9 cellular contexts compared by ENCODE assay signal in the genomic region with DNA sequence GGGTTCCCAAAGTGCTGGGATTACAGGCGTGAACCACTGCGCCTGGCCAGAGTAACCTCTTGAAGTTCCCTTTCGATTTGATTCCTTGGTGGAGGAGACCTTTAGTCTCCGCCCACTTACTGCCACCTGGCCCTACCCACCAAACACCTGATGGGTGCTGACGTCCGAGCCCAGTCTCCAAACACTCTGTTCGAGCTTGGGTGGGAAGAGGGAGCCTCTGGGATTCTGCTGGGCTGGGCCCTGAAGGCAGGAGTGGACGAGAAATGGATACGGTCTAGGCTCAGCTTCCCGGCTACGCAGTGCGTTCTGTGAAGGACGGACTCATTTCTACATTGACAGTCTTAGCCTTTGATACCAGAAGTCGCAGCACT.
DNase-seq lines count a peak whose midpoint lies in the region; TF ChIP-seq lines count a peak whose summit lies in the region.
"Had no signal": no experiment of that assay in that cellular context is flagged by ENCODE, and none has a peak within 500 bp of the region (broad histone marks: within the 10 kb centered on the region; RNA-seq: fewer than 3 reads in every experiment).

No MANE protein-coding gene starts in this region.

- peaks cover 23% of the 10 kb centered on the region for H3K4me1 ChIP-seq in KMS-11 (ENCODE audit: low read depth, poor library complexity, severe bottlenecking)
- peaks cover 26 to 41% of the 10 kb centered on the region in 2 donors for H3K4me1 ChIP-seq in muscle layer of duodenum (ENCODE audit: control insufficient read depth in 1 of 2, insufficient read depth in 2 of 2, low read length in 2 of 2)

- peak overlapping the region; percentile 99 for H3K4me2 ChIP-seq in KMS-11

- no peaks in the 10 kb centered on the region for H4K20me1 ChIP-seq in KMS-11 (ENCODE audit: insufficient read depth)

- no peak overlapping the region for H3K4me3 ChIP-seq in KMS-11 (IDR thresholded peaks at IDR 0.05; ENCODE audit: insufficient read depth, low read depth, low read length)
- H3K4me3 ChIP-seq in muscle layer of duodenum (ENCODE audit: low read depth in 1 of 2, low read length in 2 of 2): peak overlapping the region; percentile 73 to 78

- no peak for TF ChIP-seq CTCF in C4-2B (conservative IDR thresholded peaks at IDR 0.05)
- TF ChIP-seq CTCF in KMS-11 (conservative IDR thresholded peaks at IDR 0.05; ENCODE audit: low read depth, low read length): no peak

- no peak overlapping the region; the same call in 1 of the 2 replicates for H3K9ac ChIP-seq in KMS-11

- H3K79me2 ChIP-seq in KMS-11 (ENCODE audit: insufficient read depth, low read depth): no peaks in the 10 kb centered on the region

- peak overlapping the region; percentile 72 for H2AFZ ChIP-seq in KMS-11 (ENCODE audit: low read depth)

- H3K27me3 ChIP-seq in KMS-11 (ENCODE audit: insufficient read depth, low read depth): peaks cover 5% of the 10 kb centered on the region; the same call in 1 of the 2 replicates
- no peaks in the 10 kb centered on the region for H3K27me3 ChIP-seq in muscle layer of duodenum (ENCODE audit: low read depth, low read length)

- peak overlapping the region; percentile 18; the same call in 1 of the 2 replicates for H3K27ac ChIP-seq in C4-2B
- no peak overlapping the region; the same call in 1 of the 2 replicates for H3K27ac ChIP-seq in KMS-11
- peak overlapping the region; percentile 100 for H3K27ac ChIP-seq in epithelial cell of prostate
- peak overlapping the region; percentile 91 for H3K27ac ChIP-seq in muscle layer of duodenum (ENCODE audit: low read length)
- H3K27ac ChIP-seq: neutrophil had no signal

- no peaks in the 10 kb centered on the region for H3K36me3 ChIP-seq in KMS-11 (ENCODE audit: insufficient read depth)
- H3K36me3 ChIP-seq in muscle layer of duodenum (ENCODE audit: control insufficient read depth in 1 of 2, insufficient read depth in 2 of 2, low read length in 2 of 2): no peaks in the 10 kb centered on the region
- H3K36me3 ChIP-seq: neutrophil had no signal

- H3K9me3 ChIP-seq in muscle layer of duodenum (ENCODE audit: control insufficient read depth in 1 of 2, low read length in 2 of 2): no peaks in the 10 kb centered on the region
- H3K9me3 ChIP-seq: neutrophil had no signal

- DNase-seq in T-helper 9 cell (peak; percentile 7), epithelial cell of prostate (ENCODE audit: low read depth, low spot score) (peak; percentile 76), activated gamma-delta T cell treated with Interleukin-2 at 50 U/mL for 16 hours (no peak), NCI-H1092 (lab: John Stamatoyannopoulos, UW) (no peak), GM19240 (ENCODE audit: insufficient read length, low spot score) (no peak)

Comparison
In these comparisons a context has a peak if more than half of its experiments do, and no peak if none do; other contexts are left out.
1. DNase-seq: peak in T-helper 9 cell (single experiment) and epithelial cell of prostate (single experiment); none in activated gamma-delta T cell treated with Interleukin-2 at 50 U/mL for 16 hours (single experiment), NCI-H1092 (single experiment) and GM19240 (single experiment).